1 cellular context compared by ENCODE assay signal in genomic region chr1:23098463-23099170, GRCh38.
A peak's percentile ranks its signal among the peaks of the same experiment; 100 is the strongest.
TF ChIP-seq lines count a peak whose summit lies in the region.

No MANE protein-coding gene starts in this region.

TF ChIP-seq in HEK293T, 16 proteins besides CTCF, POLR2A, EP300 and RAD21 (continued from another document):
- TF ChIP-seq ZNF384 (IDR thresholded peaks at IDR 0.05): peak; percentile 84
